ENCODE assay signal across 1 cellular context in the genomic region with DNA sequence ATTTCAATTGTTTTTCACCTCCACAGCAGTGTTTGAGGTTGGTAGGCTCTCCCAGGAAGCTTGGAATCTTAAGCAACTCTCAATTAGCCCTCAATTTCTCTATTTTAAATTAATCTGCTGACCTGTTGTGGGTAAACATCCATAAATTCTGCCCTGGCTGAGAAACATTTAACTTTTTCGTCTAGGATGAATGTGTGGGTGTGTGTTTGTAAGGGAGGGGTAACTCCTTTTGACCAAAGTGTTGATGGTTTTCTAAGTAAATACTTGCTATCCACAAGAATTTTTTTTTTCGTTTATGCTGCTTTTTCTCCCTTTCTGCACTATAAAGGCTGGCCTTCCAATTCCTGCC.
TF ChIP-seq lines count a peak whose summit lies in the region.

No MANE protein-coding gene starts in this region.

TF ChIP-seq in IMR-90, 13 proteins besides CTCF, POLR2A, EP300 and RAD21 (continued from another document):
- TF ChIP-seq, protein P1, sequence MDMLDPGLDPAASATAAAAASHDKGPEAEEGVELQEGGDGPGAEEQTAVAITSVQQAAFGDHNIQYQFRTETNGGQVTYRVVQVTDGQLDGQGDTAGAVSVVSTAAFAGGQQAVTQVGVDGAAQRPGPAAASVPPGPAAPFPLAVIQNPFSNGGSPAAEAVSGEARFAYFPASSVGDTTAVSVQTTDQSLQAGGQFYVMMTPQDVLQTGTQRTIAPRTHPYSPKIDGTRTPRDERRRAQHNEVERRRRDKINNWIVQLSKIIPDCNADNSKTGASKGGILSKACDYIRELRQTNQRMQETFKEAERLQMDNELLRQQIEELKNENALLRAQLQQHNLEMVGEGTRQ (IDR thresholded peaks at IDR 0.05; ENCODE audit: low read depth, low read length) = no peak
- no peak for TF ChIP-seq FOS (IDR thresholded peaks at IDR 0.05; ENCODE audit: low read depth, low read length)
